In the genomic region with DNA sequence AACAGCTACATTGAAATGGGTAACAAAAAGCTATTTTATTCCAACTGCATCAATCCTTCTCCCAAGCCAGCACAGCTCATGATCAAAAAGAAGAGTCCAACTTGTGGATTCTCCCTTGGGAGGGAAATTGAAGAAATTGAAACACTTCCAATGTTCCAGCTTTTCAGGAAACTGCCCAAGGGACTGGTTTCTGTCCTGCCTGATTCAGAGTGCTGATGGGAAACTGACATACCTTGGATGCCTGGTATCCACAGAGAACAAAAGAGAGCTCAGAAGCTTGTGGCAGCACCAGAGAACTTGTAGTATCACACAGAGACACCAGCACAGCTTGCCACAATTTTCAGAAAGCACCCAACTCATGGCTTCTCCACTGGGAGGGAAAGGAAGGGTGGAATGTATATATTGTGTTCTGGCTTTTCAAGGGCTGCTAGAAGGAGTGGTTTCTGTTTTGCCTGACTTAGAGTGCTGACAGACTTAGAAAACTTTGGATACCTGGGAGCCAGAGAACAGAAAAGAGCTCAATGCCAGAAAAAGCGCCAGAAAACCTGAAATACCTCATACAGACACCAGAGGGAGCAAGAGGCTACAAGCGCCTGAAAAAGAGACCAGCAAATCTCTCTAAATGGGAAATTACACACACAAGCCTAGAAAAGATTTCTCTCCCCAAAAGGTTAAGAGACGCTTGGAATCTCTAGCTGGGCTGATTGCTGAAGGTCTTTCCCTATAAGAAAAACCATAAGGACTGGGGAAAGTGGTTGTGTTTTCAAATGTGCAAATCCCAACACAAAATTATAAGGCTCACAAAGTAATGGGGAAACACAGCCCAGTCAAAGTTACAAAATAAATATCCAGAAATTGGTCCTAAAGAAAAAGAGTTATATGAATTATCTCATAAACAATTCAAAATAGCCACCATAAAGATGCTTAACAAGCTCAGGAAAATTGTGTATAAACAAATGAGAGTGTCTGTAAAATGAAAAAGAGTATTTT, we compare ENCODE assay signal across 8 cellular contexts.
DNase-seq lines count a peak whose midpoint lies in the region; ATAC-seq and TF ChIP-seq lines count a peak whose summit lies in the region.
"Had no signal": no experiment of that assay in that cellular context is flagged by ENCODE, and none has a peak within 500 bp of the region (broad histone marks: within the 10 kb centered on the region; RNA-seq: fewer than 3 reads in every experiment).

No MANE protein-coding gene starts in this region.

- H3K9me3 ChIP-seq in right atrium auricular region (peaks cover 0 to 9% of the 10 kb centered on the region in 2 donors), skeletal muscle satellite cell (replicated peaks; ENCODE audit: low read length) (no peaks in the 10 kb centered on the region)

- peaks cover 2% of the 10 kb centered on the region; the same call in 1 of the 2 replicates for H3K27me3 Mint-ChIP-seq in HFFc6 (ENCODE audit: insufficient read depth)
- peaks cover 25% of the 10 kb centered on the region for H3K27me3 Mint-ChIP-seq in activated naive CD8-positive, alpha-beta T cell treated with anti-CD3 and anti-CD28 coated beads, Interleukin-2, amount 50 U/mL, for 24 hours

- TF ChIP-seq CTCF in HFFc6 (IDR thresholded peaks at IDR 0.05) (peak; percentile 93), right atrium auricular region (IDR thresholded peaks at IDR 0.05) (peak; percentile 71 to 89)

- no peak overlapping the region for H3K4me3 ChIP-seq in right atrium auricular region
- H3K4me3 ChIP-seq in skeletal muscle satellite cell (ENCODE audit: low read length), result no peak overlapping the region

- no peak overlapping the region for H3K9ac ChIP-seq in skeletal muscle satellite cell (ENCODE audit: low read depth, low read length)

- peaks cover 44% of the 10 kb centered on the region for H3K4me1 Mint-ChIP-seq in HFFc6 (ENCODE audit: low read depth)
- H3K4me1 Mint-ChIP-seq in activated naive CD8-positive, alpha-beta T cell treated with anti-CD3 and anti-CD28 coated beads, Interleukin-2, amount 50 U/mL, for 24 hours, result no peaks in the 10 kb centered on the region
- H3K4me1 Mint-ChIP-seq: activated naive CD4-positive, alpha-beta T cell treated with anti-CD3 and anti-CD28 coated beads, Interleukin-2, amount 50 U/mL, for 24 hours had no signal

- peak overlapping the region; percentile 46 for H3K27ac Mint-ChIP-seq in HFFc6
- no peak overlapping the region for H3K27ac Mint-ChIP-seq in activated naive CD8-positive, alpha-beta T cell treated with anti-CD3 and anti-CD28 coated beads, Interleukin-2, amount 50 U/mL, for 24 hours
- H3K27ac Mint-ChIP-seq: activated naive CD4-positive, alpha-beta T cell treated with anti-CD3 and anti-CD28 coated beads, Interleukin-2, amount 50 U/mL, for 24 hours had no signal

- H3K4me3 Mint-ChIP-seq in HFFc6, result peak overlapping the region; percentile 6; the same call in 1 of the 2 replicates
- no peak overlapping the region for H3K4me3 Mint-ChIP-seq in activated naive CD8-positive, alpha-beta T cell treated with anti-CD3 and anti-CD28 coated beads, Interleukin-2, amount 50 U/mL, for 24 hours
- H3K4me3 Mint-ChIP-seq: activated naive CD4-positive, alpha-beta T cell treated with anti-CD3 and anti-CD28 coated beads, Interleukin-2, amount 50 U/mL, for 24 hours had no signal

- no peaks in the 10 kb centered on the region for H3K9me3 Mint-ChIP-seq in HFFc6
- no peaks in the 10 kb centered on the region for H3K9me3 Mint-ChIP-seq in activated naive CD8-positive, alpha-beta T cell treated with anti-CD3 and anti-CD28 coated beads, Interleukin-2, amount 50 U/mL, for 24 hours
- H3K9me3 Mint-ChIP-seq: activated naive CD4-positive, alpha-beta T cell treated with anti-CD3 and anti-CD28 coated beads, Interleukin-2, amount 50 U/mL, for 24 hours had no signal

- H3K4me2 ChIP-seq in skeletal muscle satellite cell (ENCODE audit: low read length), result peak overlapping the region; percentile 9

- DNase-seq in EL (peak; percentile 73), HFFc6 (peak; percentile 51), NCI-H446 (lab: John Stamatoyannopoulos, UW) (peak; percentile 37 to 73), right atrium auricular region (ENCODE audit: low spot score) (peak; percentile 70)
- DNase-seq in activated naive CD8-positive, alpha-beta T cell treated with anti-CD3 and anti-CD28 coated beads, Interleukin-2, amount 50 U/mL, for 24 hours, result peak; percentile 3

- H3K27ac ChIP-seq in right atrium auricular region, result no peak overlapping the region

- H3K36me3 ChIP-seq in right atrium auricular region (no peaks in the 10 kb centered on the region), skeletal muscle satellite cell (ENCODE audit: insufficient read depth, low read length) (no peaks in the 10 kb centered on the region)

- ATAC-seq in activated naive CD8-positive, alpha-beta T cell treated with anti-CD3 and anti-CD28 coated beads, Interleukin-2, amount 50 U/mL, for 24 hours, result no peak
- ATAC-seq in GM21576 (IDR thresholded peaks at IDR 0.05; ENCODE audit: unreplicated experiment), result no peak

- H3K27me3 ChIP-seq in right atrium auricular region, result no peaks in the 10 kb centered on the region
- no peaks in the 10 kb centered on the region for H3K27me3 ChIP-seq in skeletal muscle satellite cell (ENCODE audit: control insufficient read depth, insufficient read depth, low read length)

- peaks cover 0 to 18% of the 10 kb centered on the region in 2 donors for H3K4me1 ChIP-seq in right atrium auricular region
- H3K4me1 ChIP-seq in skeletal muscle satellite cell (ENCODE audit: control insufficient read depth, insufficient read depth, low read length), result peaks cover 20% of the 10 kb centered on the region

- H3K36me3 Mint-ChIP-seq in HFFc6 (ENCODE audit: low read depth), result no peaks in the 10 kb centered on the region
- H3K36me3 Mint-ChIP-seq in activated naive CD8-positive, alpha-beta T cell treated with anti-CD3 and anti-CD28 coated beads, Interleukin-2, amount 50 U/mL, for 24 hours (ENCODE audit: low read depth), result no peaks in the 10 kb centered on the region
- H3K36me3 Mint-ChIP-seq: activated naive CD4-positive, alpha-beta T cell treated with anti-CD3 and anti-CD28 coated beads, Interleukin-2, amount 50 U/mL, for 24 hours had no signal

Comparison
In these comparisons a context has a peak if more than half of its experiments do, and no peak if none do; other contexts are left out.
1. DNase-seq: peak in every context shown above with its lines; median percentile 73 in EL; 70 in right atrium auricular region; 55 in NCI-H446; 51 in HFFc6; 3 in activated naive CD8-positive, alpha-beta T cell treated with anti-CD3 and anti-CD28 coated beads, Interleukin-2, amount 50 U/mL, for 24 hours.